In the genomic region with DNA sequence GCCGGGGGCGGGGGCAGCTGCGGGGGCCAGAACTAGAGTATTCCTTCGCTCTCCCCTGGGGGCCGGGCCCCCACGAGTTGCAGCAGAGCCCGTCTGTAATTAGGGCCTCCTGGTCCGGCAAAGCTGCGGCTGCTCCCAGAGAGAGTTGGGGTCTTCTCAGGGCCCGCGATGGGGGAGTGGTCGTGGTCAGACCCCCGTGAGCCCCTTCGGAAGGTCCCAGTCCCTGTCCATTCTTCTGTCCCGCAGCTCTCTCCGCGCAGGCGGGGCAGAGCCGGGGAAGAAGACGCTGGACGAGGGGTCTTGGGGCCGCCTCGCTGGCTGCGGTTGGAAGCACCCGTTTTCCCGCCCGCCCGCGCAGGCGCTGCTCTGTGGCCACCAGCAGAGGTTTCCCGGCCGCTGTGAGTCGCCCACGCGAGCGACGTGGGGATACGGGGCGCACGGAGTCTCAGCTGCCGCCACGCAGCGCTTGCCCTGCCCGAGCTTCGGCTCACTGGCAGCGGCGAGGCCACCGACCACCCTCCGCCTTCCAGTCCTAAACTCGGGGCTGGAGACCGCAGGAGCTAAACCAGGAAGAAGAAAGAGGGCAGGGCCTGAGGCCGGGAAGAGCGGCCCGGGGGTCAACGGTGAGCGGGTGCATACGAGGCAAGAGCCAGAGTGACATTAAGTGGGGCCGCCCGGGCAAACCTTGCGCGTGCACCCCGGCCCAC, we compare ENCODE assay signal across 14 cellular contexts. TPM values are rescaled to one million over a fixed set of nuclear protein-coding genes. Genes with fewer than 3 reads are reported as not detected.
DNase-seq lines count a peak whose midpoint lies in the region; ATAC-seq and TF ChIP-seq lines count a peak whose summit lies in the region.
"Had no signal": no experiment of that assay in that cellular context is flagged by ENCODE, and none has a peak within 500 bp of the region (broad histone marks: within the 10 kb centered on the region; RNA-seq: fewer than 3 reads in every experiment).

No MANE protein-coding gene starts in this region.

- H3K9me3 Mint-ChIP-seq in H9 (peaks cover 0 to 2% of the 10 kb centered on the region in 2 experiments; a peak in 3 of 5 replicates), immature natural killer cell (peaks cover 0 to 2% (median 0%) of the 10 kb centered on the region in 6 donors)
- no peaks in the 10 kb centered on the region for H3K9me3 Mint-ChIP-seq in activated CD4-positive, alpha-beta T cell treated with anti-CD3 and anti-CD28 coated beads, Interleukin-2, amount 10 ng/mL, durations not matched to agents 7 days and 5 days
- H3K9me3 Mint-ChIP-seq: activated B cell treated with CpG ODN at 0.5 μM for 24 hours; activated naive CD4-positive, alpha-beta T cell treated with anti-CD3 and anti-CD28 coated beads, Interleukin-2, amount 50 U/mL, for 24 hours had no signal

- H2AK5ac ChIP-seq in H9 (ENCODE audit: insufficient read length, low read length): no peak overlapping the region

- no peak overlapping the region for H3K4ac ChIP-seq in H9 (ENCODE audit: low read depth, low read length)

- CTCF ChIA-PET in activated CD4-positive, alpha-beta T cell treated with anti-CD3 and anti-CD28 coated beads, Interleukin-2, amount 10 ng/mL, durations not matched to agents 7 days and 5 days (lab: Charles Lee): interaction anchor here (1.3 kb wide), 1 partner anchor 38 kb away, joined by 3 read pairs; no protein-coding TSS in a partner anchor

- H3K4me2 ChIP-seq in H9 (ENCODE audit: insufficient read depth, insufficient read length, low read length): peak overlapping the region; percentile 8

- H3K4me3 ChIP-seq in choroid plexus epithelial cell (ENCODE audit: low read depth, low read length) (peak overlapping the region; percentile 49), skin epidermis (peak overlapping the region in 6 of 7 experiments; percentile 5 to 35 (median 12))
- H3K4me3 ChIP-seq: MG63 had no signal

- H3K23ac ChIP-seq in H9 (ENCODE audit: insufficient read length, low read depth, low read length): no peak overlapping the region

- DNase-seq in H9: peak; percentile 45
- DNase-seq in choroid plexus epithelial cell (ENCODE audit: low read depth): no peak
- peak; percentile 44 for DNase-seq in kidney tubule cell (ENCODE audit: low spot score)
- DNase-seq in activated CD4-positive, alpha-beta T cell treated with anti-CD3 and anti-CD28 coated beads, Interleukin-2, amount 10 ng/mL, durations not matched to agents 7 days and 5 days: no peak
- no peak for DNase-seq in immature natural killer cell
- DNase-seq: activated B cell treated with CpG ODN at 0.5 μM for 24 hours, foreskin melanocyte, MG63, OCI-M1 had no signal

- no peak overlapping the region for H2BK12ac ChIP-seq in H9 (ENCODE audit: insufficient read length, low read depth, low read length)

- H3T11ph ChIP-seq in H9 (ENCODE audit: low read length): no peak overlapping the region

- H3K56ac ChIP-seq in H9 (ENCODE audit: insufficient read length, low read depth, low read length): no peak overlapping the region

- H2BK120ac ChIP-seq in H9 (ENCODE audit: low read depth, low read length, poor library complexity, severe bottlenecking): no peak overlapping the region

- H2AFZ ChIP-seq in H9 (ENCODE audit: low read length): no peak overlapping the region

- no peak overlapping the region for H3K18ac ChIP-seq in H9 (ENCODE audit: insufficient read length, low read depth, low read length)

- H2BK15ac ChIP-seq in H9 (ENCODE audit: low read depth, low read length): no peak overlapping the region

- peak overlapping the region in 1 of 2 experiments; percentile 44; a peak in 3 of 5 replicates for H3K4me3 Mint-ChIP-seq in H9
- no peak overlapping the region for H3K4me3 Mint-ChIP-seq in activated CD4-positive, alpha-beta T cell treated with anti-CD3 and anti-CD28 coated beads, Interleukin-2, amount 10 ng/mL, durations not matched to agents 7 days and 5 days
- no peak overlapping the region for H3K4me3 Mint-ChIP-seq in immature natural killer cell
- H3K4me3 Mint-ChIP-seq: activated B cell treated with CpG ODN at 0.5 μM for 24 hours; activated naive CD4-positive, alpha-beta T cell treated with anti-CD3 and anti-CD28 coated beads, Interleukin-2, amount 50 U/mL, for 24 hours had no signal

- H3K79me1 ChIP-seq in H9 (ENCODE audit: insufficient read depth, low read depth, low read length, poor library complexity, severe bottlenecking): no peaks in the 10 kb centered on the region

- no peaks in the 10 kb centered on the region for H3K23me2 ChIP-seq in H9 (ENCODE audit: insufficient read length, low read depth, low read length, poor library complexity, severe bottlenecking)

- no peak overlapping the region for H3K14ac ChIP-seq in H9 (ENCODE audit: insufficient read depth, low read length)

- H3K27ac Mint-ChIP-seq in H9: no peak overlapping the region
- H3K27ac Mint-ChIP-seq in activated CD4-positive, alpha-beta T cell treated with anti-CD3 and anti-CD28 coated beads, Interleukin-2, amount 10 ng/mL, durations not matched to agents 7 days and 5 days: no peak overlapping the region
- no peak overlapping the region for H3K27ac Mint-ChIP-seq in immature natural killer cell
- H3K27ac Mint-ChIP-seq: activated B cell treated with CpG ODN at 0.5 μM for 24 hours; activated naive CD4-positive, alpha-beta T cell treated with anti-CD3 and anti-CD28 coated beads, Interleukin-2, amount 50 U/mL, for 24 hours had no signal

- H3K36me3 Mint-ChIP-seq in H9 (ENCODE audit: insufficient read depth in 1 of 3, low read depth in 3 of 3) (no peaks in the 10 kb centered on the region), immature natural killer cell (peaks cover 0 to 3% (median 0%) of the 10 kb centered on the region in 3 donors)
- no peaks in the 10 kb centered on the region for H3K36me3 Mint-ChIP-seq in activated CD4-positive, alpha-beta T cell treated with anti-CD3 and anti-CD28 coated beads, Interleukin-2, amount 10 ng/mL, durations not matched to agents 7 days and 5 days (ENCODE audit: low read depth)
- H3K36me3 Mint-ChIP-seq: activated naive CD4-positive, alpha-beta T cell treated with anti-CD3 and anti-CD28 coated beads, Interleukin-2, amount 50 U/mL, for 24 hours had no signal

- H2BK5ac ChIP-seq in H9 (ENCODE audit: insufficient read length, low read length): no peak overlapping the region

- no peaks in the 10 kb centered on the region for H3K79me2 ChIP-seq in H9 (ENCODE audit: insufficient read depth, low read length)

- H3K9ac ChIP-seq in H9 (ENCODE audit: extremely low read depth, insufficient read length, low read length): no peak overlapping the region

- H3K27me3 Mint-ChIP-seq in H9 (ENCODE audit: low read depth): peaks cover 100% of the 10 kb centered on the region
- peaks cover 84% of the 10 kb centered on the region for H3K27me3 Mint-ChIP-seq in activated CD4-positive, alpha-beta T cell treated with anti-CD3 and anti-CD28 coated beads, Interleukin-2, amount 10 ng/mL, durations not matched to agents 7 days and 5 days
- H3K27me3 Mint-ChIP-seq in immature natural killer cell (ENCODE audit: low read depth in 3 of 3): peaks cover 18 to 39% (median 22%) of the 10 kb centered on the region in 3 donors

- ATAC-seq in HG03039 (IDR thresholded peaks at IDR 0.05; ENCODE audit: unreplicated experiment) (no peak), GM21825 (IDR thresholded peaks at IDR 0.05; ENCODE audit: unreplicated experiment) (no peak)

- H3K27ac ChIP-seq in H9 (ENCODE audit: insufficient read length, low read depth, low read length): no peak overlapping the region
- H3K27ac ChIP-seq in skin epidermis: peak overlapping the region in 16 of 21 experiments; percentile 9 to 83 (median 49)

- no peak for TF ChIP-seq CTCF in H9 (conservative IDR thresholded peaks at IDR 0.05)
- no peak for TF ChIP-seq CTCF in choroid plexus epithelial cell (conservative IDR thresholded peaks at IDR 0.05; ENCODE audit: low read depth, low read length)

- peaks cover 2 to 26% of the 10 kb centered on the region in 2 experiments for H3K4me1 Mint-ChIP-seq in H9
- H3K4me1 Mint-ChIP-seq in activated CD4-positive, alpha-beta T cell treated with anti-CD3 and anti-CD28 coated beads, Interleukin-2, amount 10 ng/mL, durations not matched to agents 7 days and 5 days: no peaks in the 10 kb centered on the region
- H3K4me1 Mint-ChIP-seq in immature natural killer cell: no peaks in the 10 kb centered on the region

- peaks cover 98% of the 10 kb centered on the region for H3K27me3 ChIP-seq in H9 (ENCODE audit: insufficient read depth, low read length)

- no peaks in the 10 kb centered on the region for H3K9me3 ChIP-seq in H9 (ENCODE audit: control insufficient read depth, low read depth, low read length)
- H3K9me3 ChIP-seq: MG63 had no signal

- H4K5ac ChIP-seq in H9 (ENCODE audit: insufficient read length, low read depth, low read length): no peak overlapping the region

- H4K91ac ChIP-seq in H9 (ENCODE audit: insufficient read length, low read depth, low read length): no peak overlapping the region

- no peaks in the 10 kb centered on the region for H3K4me1 ChIP-seq in H9 (ENCODE audit: insufficient read depth, low read length)

- no peak overlapping the region for H2BK20ac ChIP-seq in H9 (ENCODE audit: low read depth, low read length, poor library complexity, severe bottlenecking)

- POLR2A ChIA-PET in activated CD4-positive, alpha-beta T cell treated with anti-CD3 and anti-CD28 coated beads, Interleukin-2, amount 10 ng/mL, durations not matched to agents 7 days and 5 days (lab: Charles Lee): no interaction called here

- peaks cover 4% of the 10 kb centered on the region for H4K20me1 ChIP-seq in H9 (ENCODE audit: control insufficient read depth, insufficient read depth, insufficient read length)

- no CpG with 5 or more reads among the region's 62 CpGs for WGBS in H9 (ENCODE audit: extremely low coverage, insufficient read length, low lambda C conversion rate)

- H4K8ac ChIP-seq in H9 (replicated peaks; ENCODE audit: insufficient read length, low read depth, low read length): no peak overlapping the region

RNA-seq across cellular contexts. Expression of gene EMX2, which starts 7.3 kb away (rescaled TPM):
- total RNA-seq in H9 (2021): not detected in 2 replicates
- not detected for total RNA-seq in activated CD4-positive, alpha-beta T cell treated with anti-CD3 and anti-CD28 coated beads, Interleukin-2, amount 10 ng/mL, durations not matched to agents 7 days and 5 days
- not detected for polyA plus RNA-seq in immature natural killer cell
- total RNA-seq: activated B cell treated with CpG ODN at 0.5 μM for 24 hours, myocyte had no signal

Comparison
In these comparisons a context has a peak if more than half of its experiments do, and no peak if none do; other contexts are left out.
1. DNase-seq: peak in H9 (single experiment) and kidney tubule cell (single experiment); none in choroid plexus epithelial cell (single experiment), activated CD4-positive, alpha-beta T cell treated with anti-CD3 and anti-CD28 coated beads, Interleukin-2, amount 10 ng/mL, durations not matched to agents 7 days and 5 days (single experiment) and immature natural killer cell (0 of 3).